27 cellular contexts compared by ENCODE assay signal in genomic region chr9:69933445-69933844, GRCh38.
"Had no signal": no experiment of that assay in that cellular context is flagged by ENCODE, and none has a peak within 500 bp of the region (broad histone marks: within the 10 kb centered on the region; RNA-seq: fewer than 3 reads in every experiment).

No MANE protein-coding gene starts in this region.

- H3K9me3 ChIP-seq: ovary had no signal

- H3K4me3 Mint-ChIP-seq: immature natural killer cell; naive thymus-derived CD4-positive, alpha-beta T cell; natural killer cell treated with Interleukin-12 subunit alpha and Interleukin-12 subunit beta and Interleukin-15 and Interleukin-18, amount 100 ng/mL, for 72 hours; stimulated activated naive B cell treated with anti-CD40 and anti-IgM and Interleukin-4, amounts not matched to agents 10 μg/mL and 1 μg/mL and 100 μg/mL, for 72 hours; type B pancreatic cell had no signal

- H3K27ac Mint-ChIP-seq: immature natural killer cell; naive thymus-derived CD4-positive, alpha-beta T cell; natural killer cell treated with Interleukin-12 subunit alpha and Interleukin-12 subunit beta and Interleukin-15 and Interleukin-18, amount 100 ng/mL, for 72 hours; progenitor cell of endocrine pancreas; stimulated activated naive B cell treated with anti-CD40 and anti-IgM and Interleukin-4, amounts not matched to agents 10 μg/mL and 1 μg/mL and 100 μg/mL, for 72 hours; type B pancreatic cell had no signal

- H3K4me3 ChIP-seq: left lung, lower lobe of right lung, mucosa of descending colon, ovary, skin epidermis, stomach, suprapubic skin, thoracic aorta, tibial nerve, uterus had no signal

- H3K36me3 Mint-ChIP-seq: type B pancreatic cell had no signal

- H3K4me1 Mint-ChIP-seq: immature natural killer cell; naive thymus-derived CD4-positive, alpha-beta T cell; stimulated activated naive B cell treated with anti-CD40 and anti-IgM and Interleukin-4, amounts not matched to agents 10 μg/mL and 1 μg/mL and 100 μg/mL, for 72 hours had no signal

- DNase-seq: immature natural killer cell; kidney; left colon; left lung; lower lobe of right lung; mammary epithelial cell; midbrain; naive thymus-derived CD4-positive, alpha-beta T cell; ovary; retina; right cardiac atrium; stimulated activated CD4-positive, alpha-beta T cell treated with anti-CD3 and anti-CD28 coated beads, Interleukin-12 subunit alpha, Interleukin-12 subunit beta, amount 100 ng/mL, for 4 hours; stimulated activated CD4-positive, alpha-beta T cell treated with anti-CD3 and anti-CD28 coated beads, Interleukin-2, amount 100 ng/mL, for 24 hours; stimulated activated CD4-positive, alpha-beta T cell treated with anti-CD3 and anti-CD28 coated beads, Interleukin-4, amount 100 ng/mL, for 1 hour; stimulated activated naive B cell treated with anti-CD40 and anti-IgM and Interleukin-4, amounts not matched to agents 10 μg/mL and 1 μg/mL and 100 μg/mL, for 72 hours; stimulated activated naive CD8-positive, alpha-beta T cell treated with anti-CD3 and anti-CD28 coated beads, Interleukin-15, Interleukin-2, amounts not matched to agents 100 U/mL and 50 U/mL, for 24 hours; stomach; uterus had no signal

- H3K4me1 ChIP-seq: left lung, lower lobe of right lung, stomach, suprapubic skin, tibial nerve, uterus had no signal

- H3K27me3 ChIP-seq: left lung, ovary, stomach, suprapubic skin, tibial nerve, uterus had no signal

- H3K27ac ChIP-seq: left lung, lower lobe of right lung, ovary, skin epidermis, stomach, suprapubic skin, thoracic aorta, tibial nerve, uterus had no signal

- ATAC-seq: left colon; left lung; lower lobe of right lung; mucosa of descending colon; naive thymus-derived CD4-positive, alpha-beta T cell; natural killer cell treated with Interleukin-12 subunit alpha and Interleukin-12 subunit beta and Interleukin-15 and Interleukin-18, amount 100 ng/mL, for 72 hours; right cardiac atrium; sciatic nerve; stimulated activated naive B cell treated with anti-CD40 and anti-IgM and Interleukin-4, amounts not matched to agents 10 μg/mL and 1 μg/mL and 100 μg/mL, for 72 hours; stimulated activated naive CD8-positive, alpha-beta T cell treated with anti-CD3 and anti-CD28 coated beads, Interleukin-15, Interleukin-2, amounts not matched to agents 100 U/mL and 50 U/mL, for 24 hours had no signal

- H3K36me3 ChIP-seq: left lung, lower lobe of right lung, ovary, stomach, suprapubic skin, thoracic aorta, tibial nerve, uterus had no signal

- H3K27me3 Mint-ChIP-seq: progenitor cell of endocrine pancreas, type B pancreatic cell had no signal
